8 cellular contexts compared by ENCODE assay signal in the genomic region with DNA sequence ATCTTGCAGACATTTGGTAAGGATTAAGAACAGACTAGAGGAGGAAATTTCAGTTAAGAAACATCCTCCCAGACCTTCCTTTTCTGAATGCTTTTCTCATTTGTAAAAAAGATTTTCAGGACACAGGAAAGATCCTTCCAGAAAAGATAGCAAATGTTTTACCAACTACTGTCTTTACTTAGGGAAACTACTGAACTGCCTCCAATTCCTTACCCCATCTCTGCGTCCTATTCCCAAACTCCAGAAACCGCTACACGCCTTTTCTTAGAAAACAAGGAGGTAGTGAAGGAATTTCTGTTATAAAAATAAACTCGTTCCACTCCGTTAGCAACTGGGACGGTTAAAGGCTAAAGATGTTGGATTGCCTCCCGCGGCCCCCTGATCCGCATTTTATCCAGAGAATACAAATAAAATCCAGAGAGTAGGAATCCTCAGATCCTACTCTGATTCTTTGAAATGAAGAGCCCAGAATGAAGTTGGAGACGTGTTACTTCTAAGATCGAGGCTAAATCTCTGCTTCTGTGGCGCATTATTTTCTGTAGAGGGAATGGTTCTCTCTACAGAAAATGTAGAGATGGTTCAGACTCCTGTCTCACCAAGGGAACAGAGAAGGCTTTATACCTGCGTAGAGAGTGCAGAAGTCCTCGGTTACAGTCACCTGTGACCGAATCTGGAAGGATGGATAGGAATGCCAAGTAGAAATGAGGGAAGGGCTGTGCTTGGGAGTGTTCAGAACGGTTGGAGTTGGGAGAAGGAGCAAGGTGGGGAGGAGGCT.
DNase-seq lines count a peak whose midpoint lies in the region; ATAC-seq and TF ChIP-seq lines count a peak whose summit lies in the region.

No MANE protein-coding gene starts in this region.

- no peaks in the 10 kb centered on the region for H3K9me3 Mint-ChIP-seq in activated T-helper 1 cell treated with anti-CD3 and anti-CD28 coated beads, Interleukin-12 subunit alpha, Interleukin-12 subunit beta, Interleukin-2, Interleukin-4 antibody, amounts not matched to agents 30 ng/mL and 10 ng/mL and 1 ng/mL, durations not matched to agents 14 hours and 24 hours and 36 hours

- no peak overlapping the region for H3K27ac ChIP-seq in upper lobe of left lung

- no peaks in the 10 kb centered on the region for H3K36me3 ChIP-seq in upper lobe of left lung

- ATAC-seq in upper lobe of left lung (ENCODE audit: low FRiP score in 2 of 2) (peak in 1 of 2 donors; percentile 10), HG02840 (IDR thresholded peaks at IDR 0.05; ENCODE audit: low FRiP score, unreplicated experiment) (no peak)

- intact Hi-C loops in activated T-helper 1 cell treated with anti-CD3 and anti-CD28 coated beads, Interleukin-12 subunit alpha, Interleukin-12 subunit beta, Interleukin-2, Interleukin-4 antibody, amounts not matched to agents 30 ng/mL and 10 ng/mL and 1 ng/mL, durations not matched to agents 14 hours and 24 hours and 36 hours (cut with micrococcal nuclease): loop anchor here (1.0 to 10.0 kb wide), 5 partner anchors 15 to 756 kb away; no protein-coding TSS in a partner anchor

- 2 to 5% methylated on average over 16 of the region's 16 CpGs for WGBS in upper lobe of left lung, 2 donors

- H3K36me3 Mint-ChIP-seq in activated T-helper 1 cell treated with anti-CD3 and anti-CD28 coated beads, Interleukin-12 subunit alpha, Interleukin-12 subunit beta, Interleukin-2, Interleukin-4 antibody, amounts not matched to agents 30 ng/mL and 10 ng/mL and 1 ng/mL, durations not matched to agents 14 hours and 24 hours and 36 hours (ENCODE audit: low read depth): no peaks in the 10 kb centered on the region

- no peak for TF ChIP-seq CTCF in AG10803 (conservative IDR thresholded peaks at IDR 0.05; ENCODE audit: low read length)
- TF ChIP-seq CTCF in HFF-Myc (IDR thresholded peaks at IDR 0.05; ENCODE audit: low read depth, low read length, missing control alignments): no peak
- TF ChIP-seq CTCF in upper lobe of left lung (IDR thresholded peaks at IDR 0.05): no peak

- peaks cover 0 to 4% (median 0%) of the 10 kb centered on the region in 4 donors for H3K27me3 ChIP-seq in upper lobe of left lung

- H3K4me3 Mint-ChIP-seq in activated T-helper 1 cell treated with anti-CD3 and anti-CD28 coated beads, Interleukin-12 subunit alpha, Interleukin-12 subunit beta, Interleukin-2, Interleukin-4 antibody, amounts not matched to agents 30 ng/mL and 10 ng/mL and 1 ng/mL, durations not matched to agents 14 hours and 24 hours and 36 hours: peak overlapping the region; percentile 80

- H3K4me1 ChIP-seq in upper lobe of left lung: peaks cover 0 to 18% (median 3%) of the 10 kb centered on the region in 4 donors

- no peak for TF ChIP-seq EP300 in upper lobe of left lung (IDR thresholded peaks at IDR 0.05)

- peaks cover 66% of the 10 kb centered on the region for H3K27me3 Mint-ChIP-seq in activated T-helper 1 cell treated with anti-CD3 and anti-CD28 coated beads, Interleukin-12 subunit alpha, Interleukin-12 subunit beta, Interleukin-2, Interleukin-4 antibody, amounts not matched to agents 30 ng/mL and 10 ng/mL and 1 ng/mL, durations not matched to agents 14 hours and 24 hours and 36 hours (ENCODE audit: insufficient read depth)

- peak overlapping the region; percentile 77 for H3K27ac Mint-ChIP-seq in activated T-helper 1 cell treated with anti-CD3 and anti-CD28 coated beads, Interleukin-12 subunit alpha, Interleukin-12 subunit beta, Interleukin-2, Interleukin-4 antibody, amounts not matched to agents 30 ng/mL and 10 ng/mL and 1 ng/mL, durations not matched to agents 14 hours and 24 hours and 36 hours

- H3K4me3 ChIP-seq in AG10803 (ENCODE audit: low read length) (peak overlapping the region; percentile 57), HFF-Myc (replicated peaks; ENCODE audit: low read depth, low read length) (peak overlapping the region; percentile 40), upper lobe of left lung (peak overlapping the region in 3 of 4 donors; percentile 11 to 28 (median 28))

- no peak for TF ChIP-seq POLR2A in upper lobe of left lung (IDR thresholded peaks at IDR 0.05)

- DNase-seq in AG10803 (ENCODE audit: low read depth) (peak; percentile 9), HFF-Myc (ENCODE audit: extremely low read depth, low read depth) (no peak), iris pigment epithelial cell (ENCODE audit: low read depth) (peak; percentile 10), upper lobe of left lung (no peak), HUDEP-2 (lab: John Stamatoyannopoulos, UW; ENCODE audit: unreplicated experiment in 76 of 76) (no peak), NCI-H2196 (lab: John Stamatoyannopoulos, UW; ENCODE audit: unreplicated experiment) (no peak)
- no peak for DNase-seq in activated T-helper 1 cell treated with anti-CD3 and anti-CD28 coated beads, Interleukin-12 subunit alpha, Interleukin-12 subunit beta, Interleukin-2, Interleukin-4 antibody, amounts not matched to agents 30 ng/mL and 10 ng/mL and 1 ng/mL, durations not matched to agents 14 hours and 24 hours and 36 hours (ENCODE audit: low spot score)

- H3K9me3 ChIP-seq in upper lobe of left lung: no peaks in the 10 kb centered on the region

- peaks cover 24% of the 10 kb centered on the region for H3K4me1 Mint-ChIP-seq in activated T-helper 1 cell treated with anti-CD3 and anti-CD28 coated beads, Interleukin-12 subunit alpha, Interleukin-12 subunit beta, Interleukin-2, Interleukin-4 antibody, amounts not matched to agents 30 ng/mL and 10 ng/mL and 1 ng/mL, durations not matched to agents 14 hours and 24 hours and 36 hours (ENCODE audit: low read depth)

Comparison
In these comparisons a context has a peak if more than half of its experiments do, and no peak if none do; other contexts are left out.
1. DNase-seq: peak in AG10803 (single experiment) and iris pigment epithelial cell (single experiment); none in HFF-Myc (single experiment), activated T-helper 1 cell treated with anti-CD3 and anti-CD28 coated beads, Interleukin-12 subunit alpha, Interleukin-12 subunit beta, Interleukin-2, Interleukin-4 antibody, amounts not matched to agents 30 ng/mL and 10 ng/mL and 1 ng/mL, durations not matched to agents 14 hours and 24 hours and 36 hours (single experiment), upper lobe of left lung (0 of 2), HUDEP-2 (0 of 76) and NCI-H2196 (single experiment).
2. Peak in every context shown above with its lines, with median percentiles within 50 percentile points of each other: H3K4me3 ChIP-seq.